In genomic region chr21:32456497-32456918, GRCh38 we compare ENCODE assay signal across 10 cellular contexts. TPM values are rescaled to one million over a fixed set of nuclear protein-coding genes. Genes with fewer than 3 reads are reported as not detected.
DNase-seq lines count a peak whose midpoint lies in the region; ATAC-seq and TF ChIP-seq lines count a peak whose summit lies in the region.
"Had no signal": no experiment of that assay in that cellular context is flagged by ENCODE, and none has a peak within 500 bp of the region (broad histone marks: within the 10 kb centered on the region; RNA-seq: fewer than 3 reads in every experiment).

No MANE protein-coding gene starts in this region.

- no peak overlapping the region for H2BK5ac ChIP-seq in trophoblast cell (ENCODE audit: low read depth, low read length, poor library complexity)

- DNase-seq in GM23248: peak; percentile 79
- peak in 1 of 4 donors; percentile 20 for DNase-seq in body of pancreas
- DNase-seq in left ventricle myocardium superior: no peak
- DNase-seq in spleen: no peak
- no peak for DNase-seq in T-helper 9 cell
- DNase-seq in Calu3: no peak
- DNase-seq in trophoblast cell: no peak
- DNase-seq: CD8-positive, alpha-beta T cell; NCI-H446 had no signal

- no peak overlapping the region for H4K12ac ChIP-seq in trophoblast cell (ENCODE audit: low read depth, low read length)

- H3K4me3 ChIP-seq in GM23248 (no peak overlapping the region), body of pancreas (no peak overlapping the region), spleen (no peak overlapping the region), trophoblast cell (ENCODE audit: low read depth, low read length) (no peak overlapping the region)

- no peak overlapping the region for H3K4ac ChIP-seq in trophoblast cell (ENCODE audit: low read depth, low read length)

- H3K27ac ChIP-seq in GM23248 (peak overlapping the region; percentile 26; the same call in 1 of the 2 replicates), body of pancreas (peak overlapping the region in 2 of 4 donors; percentile 74), spleen (peak overlapping the region in 5 of 8 donors; percentile 4 to 66 (median 46)), trophoblast cell (ENCODE audit: low read depth, low read length) (no peak overlapping the region)

- H3K79me2 ChIP-seq in GM23248 (ENCODE audit: insufficient read depth) (no peaks in the 10 kb centered on the region), trophoblast cell (ENCODE audit: control insufficient read depth, insufficient read depth, low read length, poor library complexity) (no peaks in the 10 kb centered on the region)

- H3K18ac ChIP-seq in trophoblast cell (ENCODE audit: low read length): no peak overlapping the region

- ATAC-seq in body of pancreas: peak; percentile 38
- peak; percentile 67 for ATAC-seq in left ventricle myocardium superior
- ATAC-seq in HG02798 (IDR thresholded peaks at IDR 0.05; ENCODE audit: poor library complexity, unreplicated experiment): no peak
- ATAC-seq: CD8-positive, alpha-beta T cell had no signal

- H3F3A ChIP-seq in GM23248 (ENCODE audit: insufficient read depth): peaks cover 5% of the 10 kb centered on the region; the same call in 1 of the 2 replicates

- H3K9me3 ChIP-seq in GM23248 (ENCODE audit: low read depth) (no peaks in the 10 kb centered on the region), body of pancreas (no peaks in the 10 kb centered on the region), spleen (no peaks in the 10 kb centered on the region), trophoblast cell (ENCODE audit: insufficient read depth, low read depth, low read length) (peaks cover 2% of the 10 kb centered on the region)

- no peaks in the 10 kb centered on the region for H3K79me1 ChIP-seq in trophoblast cell (ENCODE audit: low read length)

- H3K36me3 ChIP-seq in GM23248 (ENCODE audit: low read depth): no peaks in the 10 kb centered on the region
- peaks cover 0 to 3% of the 10 kb centered on the region in 2 donors for H3K36me3 ChIP-seq in body of pancreas (replicated peaks in 1 of 2; ENCODE audit: insufficient read depth in 1 of 2, low read depth in 2 of 2)
- H3K36me3 ChIP-seq in spleen: peaks cover 0 to 78% (median 0%) of the 10 kb centered on the region in 6 donors
- no peaks in the 10 kb centered on the region for H3K36me3 ChIP-seq in trophoblast cell (ENCODE audit: control insufficient read depth in 1 of 2, insufficient read depth in 2 of 2, low read length in 2 of 2)

- H3K4me2 ChIP-seq in GM23248 (ENCODE audit: unreplicated experiment): no peak overlapping the region
- no peak overlapping the region for H3K4me2 ChIP-seq in trophoblast cell (ENCODE audit: low read length)

- TF ChIP-seq CTCF in body of pancreas (IDR thresholded peaks at IDR 0.05): no peak
- TF ChIP-seq CTCF in spleen (IDR thresholded peaks at IDR 0.05 in 8 of 11, conservative IDR thresholded peaks at IDR 0.05 in 3 of 11): no peak
- TF ChIP-seq CTCF in Calu3 (IDR thresholded peaks at IDR 0.05; ENCODE audit: unreplicated experiment): no peak

- no peak overlapping the region for H3K27ac Mint-ChIP-seq in Calu3 (ENCODE audit: unreplicated experiment)
- H3K27ac Mint-ChIP-seq: CD8-positive, alpha-beta T cell had no signal

- H3K9ac ChIP-seq in GM23248: peak overlapping the region; percentile 47
- no peak overlapping the region for H3K9ac ChIP-seq in trophoblast cell (ENCODE audit: low read length)

- no peak overlapping the region for H2BK120ac ChIP-seq in trophoblast cell (ENCODE audit: insufficient read depth, low read length, poor library complexity)

- no peaks in the 10 kb centered on the region for H3K9me3 Mint-ChIP-seq in Calu3 (ENCODE audit: low read depth, unreplicated experiment)
- H3K9me3 Mint-ChIP-seq: CD8-positive, alpha-beta T cell had no signal

- H3K27me3 ChIP-seq in GM23248 (replicated peaks; ENCODE audit: insufficient read depth) (no peaks in the 10 kb centered on the region), body of pancreas (no peaks in the 10 kb centered on the region), spleen (replicated peaks in 1 of 7) (no peaks in the 10 kb centered on the region), trophoblast cell (ENCODE audit: insufficient read depth, low read length) (no peaks in the 10 kb centered on the region)

- H3K14ac ChIP-seq in trophoblast cell (ENCODE audit: low read length): no peak overlapping the region

- H3K4me1 ChIP-seq in GM23248 (ENCODE audit: insufficient read depth): peaks cover 15% of the 10 kb centered on the region
- H3K4me1 ChIP-seq in body of pancreas: peaks cover 30% of the 10 kb centered on the region
- H3K4me1 ChIP-seq in spleen: peaks cover 0 to 25% (median 8%) of the 10 kb centered on the region in 6 donors
- H3K4me1 ChIP-seq in trophoblast cell (ENCODE audit: control insufficient read depth in 1 of 2, insufficient read depth in 2 of 2, low read length in 2 of 2): peaks cover 4 to 6% of the 10 kb centered on the region in 2 experiments

- no peak overlapping the region for H2BK12ac ChIP-seq in trophoblast cell (ENCODE audit: low read length)

- peaks cover 21% of the 10 kb centered on the region for H3K4me1 Mint-ChIP-seq in Calu3 (ENCODE audit: low read depth, unreplicated experiment)

- H3K4me3 Mint-ChIP-seq in Calu3 (ENCODE audit: low read depth, unreplicated experiment): no peak overlapping the region
- H3K4me3 Mint-ChIP-seq: CD8-positive, alpha-beta T cell had no signal

- no peak overlapping the region for H4K8ac ChIP-seq in trophoblast cell (ENCODE audit: low read depth, low read length)

- no peaks in the 10 kb centered on the region for H3K36me3 Mint-ChIP-seq in Calu3 (ENCODE audit: insufficient read depth, unreplicated experiment)

- BruUV-seq in Calu3 (replicated peaks; lab: Mats Ljungman, UMichigan): no TSS peak

- in situ Hi-C loops in GM23248 (cut with MboI): no loop called here

- H2AFZ ChIP-seq in GM23248 (no peak overlapping the region), trophoblast cell (ENCODE audit: insufficient read depth, low read length, poor library complexity) (no peak overlapping the region)

- no peak overlapping the region for H2AK5ac ChIP-seq in trophoblast cell (ENCODE audit: low read length)

- H3K23ac ChIP-seq in trophoblast cell (ENCODE audit: low read length): no peak overlapping the region

- TF ChIP-seq POLR2A in body of pancreas (IDR thresholded peaks at IDR 0.05): no peak
- TF ChIP-seq POLR2A in spleen (IDR thresholded peaks at IDR 0.05): no peak

- intact Hi-C loops in body of pancreas (cut with DNase I): no loop called here
- intact Hi-C loops in left ventricle myocardium superior (cut with micrococcal nuclease): no loop called here
- intact Hi-C loops in spleen (cut with DNase I; ENCODE audit: low total_unique reads): no loop called here
- intact Hi-C loops in Calu3 (cut with micrococcal nuclease; ENCODE audit: unreplicated experiment): no loop called here

- H3K27me3 Mint-ChIP-seq in Calu3 (ENCODE audit: unreplicated experiment): no peaks in the 10 kb centered on the region

- WGBS in GM23248 (ENCODE audit: low coverage in 1 of 2, low lambda C conversion rate in 2 of 2, missing lambda C conversion rate in 2 of 2), 2 experiments: 29 to 32% methylated on average over 6 of the region's 6 CpGs
- 69 to 77% methylated on average over 6 of the region's 6 CpGs for WGBS in body of pancreas, 2 donors
- 61 to 84% (median 73%) methylated on average over 6 of the region's 6 CpGs for WGBS in spleen, 5 donors
- WGBS in trophoblast cell (ENCODE audit: extremely low coverage, insufficient coverage, insufficient read length): no CpG with 5 or more reads among the region's 6 CpGs

- H3K9me2 ChIP-seq in GM23248 (ENCODE audit: insufficient read depth): no peaks in the 10 kb centered on the region

- H4K20me1 ChIP-seq in GM23248 (ENCODE audit: insufficient read depth): no peaks in the 10 kb centered on the region

- no peak overlapping the region for H4K91ac ChIP-seq in trophoblast cell (ENCODE audit: low read depth, low read length)

- CTCF ChIA-PET in Calu3 (lab: Charles Lee): no interaction called here

RNA-seq across cellular contexts. Expression of gene EVA1C, which starts 44.0 kb away (rescaled TPM):
- 0.89 and 2.2 TPM in 2 replicates for total RNA-seq in GM23248 (2014; rRNA removed; shearing (Covaris generic))
- polyA plus RNA-seq in GM23248 (2016; fragmentation: Nextera tagmentation; extraction: Ambion mirVana) (1.3 and 1.9 TPM in 2 replicates), spleen (10 to 100 TPM; 11.9 to 18.2 (median 16.2) TPM)
- total RNA-seq in body of pancreas (10 to 100 TPM; 16.5 to 24.4 TPM), left ventricle myocardium superior (13.6 TPM), spleen (10 to 100 TPM; 19.3 to 39.4 (median 28.7) TPM), Calu3 (2022) (1.4 and 3.1 TPM in 2 replicates)
- not detected in 2 replicates for polyA plus RNA-seq in trophoblast cell (2013)
